ENCODE assay signal across 1 cellular context in the genomic region with DNA sequence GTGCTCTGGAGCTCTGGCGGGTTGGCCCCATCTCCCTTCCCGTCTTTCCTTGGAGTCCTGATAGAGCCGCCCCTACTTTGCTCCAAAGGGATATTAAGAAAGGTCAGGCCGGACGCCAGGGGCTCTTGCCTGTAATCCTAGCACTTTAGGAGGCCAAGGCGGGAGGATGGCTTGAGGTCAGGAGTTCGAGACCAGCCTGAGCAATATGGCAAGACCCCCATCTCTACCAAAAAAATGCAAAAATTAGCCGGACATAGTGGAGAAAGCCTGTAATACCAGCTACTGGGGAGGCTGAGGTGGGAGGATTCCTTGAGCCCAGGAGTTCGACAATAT.
TF ChIP-seq lines count a peak whose summit lies in the region.

No MANE protein-coding gene starts in this region.

TF ChIP-seq in H1, 55 proteins besides CTCF, POLR2A, EP300 and RAD21:
- 0 out of 2 replicates have a peak, but pooled peaks have one; percentile 60 for TF ChIP-seq TBP (IDR thresholded peaks at IDR 0.05; ENCODE audit: low read depth, low read length)
- no peak for TF ChIP-seq EGR1 (IDR thresholded peaks at IDR 0.05; ENCODE audit: borderline replicate concordance, low read depth, low read length)
TF ChIP-seq in H1: peak in this region for 1.
